ENCODE assay signal across 2 cellular contexts in genomic region chr15:57297630-57298029, GRCh38.
A peak's percentile ranks its signal among the peaks of the same experiment; 100 is the strongest.
TF ChIP-seq lines count a peak whose summit lies in the region.

No MANE protein-coding gene starts in this region.

TF ChIP-seq in A549, 52 proteins besides CTCF, POLR2A, EP300 and RAD21:
- TF ChIP-seq ZFP36 (IDR thresholded peaks at IDR 0.05; ENCODE audit: borderline replicate concordance, partially characterized antibody) (peak; percentile 17), MYC (IDR thresholded peaks at IDR 0.05; ENCODE audit: borderline replicate concordance, low read length) (no peak), RFX5 (IDR thresholded peaks at IDR 0.05) (no peak), TFCP2L1 (CRISPR knock-in tag; IDR thresholded peaks at IDR 0.05) (no peak)

TF ChIP-seq in K562, 482 proteins besides CTCF, POLR2A, EP300 and RAD21:
- TF ChIP-seq ADNP (tag; IDR thresholded peaks at IDR 0.05) (no peak), ZFP36 (IDR thresholded peaks at IDR 0.05; ENCODE audit: low read depth, low read length, partially characterized antibody) (peak; percentile 72), MLX (CRISPR knock-in tag; conservative IDR thresholded peaks at IDR 0.05) (no peak)
